ENCODE assay signal across 9 cellular contexts in genomic region chr11:69166186-69167115, GRCh38. TPM values are rescaled to one million over a fixed set of nuclear protein-coding genes. Genes with fewer than 3 reads are reported as not detected.
DNase-seq lines count a peak whose midpoint lies in the region; ATAC-seq and TF ChIP-seq lines count a peak whose summit lies in the region.
"Had no signal": no experiment of that assay in that cellular context is flagged by ENCODE, and none has a peak within 500 bp of the region (broad histone marks: within the 10 kb centered on the region; RNA-seq: fewer than 3 reads in every experiment).

No MANE protein-coding gene starts in this region.

- DNase-seq in DMS53 treated with DMSO at 0.1 percent for 48 hours (lab: John Stamatoyannopoulos, UW; ENCODE audit: unreplicated experiment) (peak; percentile 3), SK-MEL-5 (ENCODE audit: low read depth, low spot score) (peak; percentile 77), mesenchymal stem cell (peak; percentile 94), tibial artery (peak; percentile 26 to 74), NCI-H187 (lab: John Stamatoyannopoulos, UW) (no peak)

- H3K27me3 ChIP-seq in mesenchymal stem cell (ENCODE audit: control insufficient read depth in 1 of 2, insufficient read depth in 1 of 2, low read length in 2 of 2): peaks cover 11 to 29% of the 10 kb centered on the region in 2 experiments
- no peaks in the 10 kb centered on the region for H3K27me3 ChIP-seq in tibial artery

- H3K27me3 Mint-ChIP-seq in brain: no peaks in the 10 kb centered on the region

- H3K36me3 ChIP-seq in mesenchymal stem cell (ENCODE audit: control insufficient read depth in 1 of 2, insufficient read depth in 2 of 2, low read depth in 1 of 2, low read length in 2 of 2) (no peaks in the 10 kb centered on the region), tibial artery (no peaks in the 10 kb centered on the region)

- no peak for TF ChIP-seq CTCF in brain (conservative IDR thresholded peaks at IDR 0.05)
- TF ChIP-seq CTCF in tibial artery (IDR thresholded peaks at IDR 0.05): peak; percentile 4 to 28

- H3K4me1 ChIP-seq in mesenchymal stem cell (ENCODE audit: control insufficient read depth, insufficient read depth, low read depth, low read length): peaks cover 14% of the 10 kb centered on the region
- H3K4me1 ChIP-seq in tibial artery: peaks cover 0 to 16% (median 15%) of the 10 kb centered on the region in 4 donors

- H3K4ac ChIP-seq in mesenchymal stem cell (ENCODE audit: low read depth in 1 of 2, low read length in 2 of 2): peak overlapping the region; percentile 17 to 48

- H3K4me1 Mint-ChIP-seq in brain: peaks cover 13% of the 10 kb centered on the region

- H3K27ac Mint-ChIP-seq in brain: peak overlapping the region in 3 of 5 experiments; percentile 52 to 87 (median 71)

- peak overlapping the region; percentile 84 for H4K91ac ChIP-seq in mesenchymal stem cell (ENCODE audit: low read length)

- H3K4me3 ChIP-seq in mesenchymal stem cell (ENCODE audit: insufficient read depth in 1 of 2, low read depth in 1 of 2, low read length in 2 of 2) (peak overlapping the region in 1 of 2 experiments; percentile 46), tibial artery (peak overlapping the region; percentile 11 to 35)

- H2AFZ ChIP-seq in mesenchymal stem cell (ENCODE audit: low read depth, low read length): no peak overlapping the region

- H2AK5ac ChIP-seq in mesenchymal stem cell (ENCODE audit: low read length, severe bottlenecking): peak overlapping the region; percentile 53

- ATAC-seq in GM19463 (IDR thresholded peaks at IDR 0.05; ENCODE audit: unreplicated experiment) (peak; percentile 93), HG03442 (IDR thresholded peaks at IDR 0.05; ENCODE audit: unreplicated experiment) (peak; percentile 94)

- 24% methylated on average over 19 of the region's 21 CpGs for WGBS in mesenchymal stem cell

- no peaks in the 10 kb centered on the region for H3K79me1 ChIP-seq in mesenchymal stem cell (replicated peaks; ENCODE audit: low read length, poor library complexity, severe bottlenecking)

- intact Hi-C loops in tibial artery (cut with DNase I; ENCODE audit: low total_unique reads): no loop called here

- H3K27ac ChIP-seq in mesenchymal stem cell (ENCODE audit: low read length, poor library complexity, severe bottlenecking) (no peak overlapping the region), tibial artery (peak overlapping the region; percentile 44 to 45)
- H3K27ac ChIP-seq: VCaP had no signal

- H3K9me3 ChIP-seq in mesenchymal stem cell (ENCODE audit: control insufficient read depth, low read length) (peaks cover 23% of the 10 kb centered on the region), tibial artery (no peaks in the 10 kb centered on the region)

- no peak overlapping the region for H3K23ac ChIP-seq in mesenchymal stem cell (ENCODE audit: low read length in 2 of 2)

- no peak overlapping the region for H2BK5ac ChIP-seq in mesenchymal stem cell (ENCODE audit: low read depth, low read length, poor library complexity, severe bottlenecking)

- no peak overlapping the region for H2BK120ac ChIP-seq in mesenchymal stem cell (ENCODE audit: low read depth, low read length)

- H3K4me3 Mint-ChIP-seq in brain: no peak overlapping the region

- H3K9ac ChIP-seq in mesenchymal stem cell (ENCODE audit: low read length): peak overlapping the region; percentile 42

- peak overlapping the region; percentile 28 to 78 for H2BK12ac ChIP-seq in mesenchymal stem cell (ENCODE audit: low read length in 2 of 2)

- peak overlapping the region; percentile 43 for H3K4me2 ChIP-seq in mesenchymal stem cell (ENCODE audit: low read length, poor library complexity, severe bottlenecking)

- peaks cover 31% of the 10 kb centered on the region for H3K36me3 Mint-ChIP-seq in brain

- H3K14ac ChIP-seq in mesenchymal stem cell (ENCODE audit: low read length in 2 of 2): no peak overlapping the region

- H3K18ac ChIP-seq in mesenchymal stem cell (ENCODE audit: low read depth in 1 of 2, low read length in 2 of 2): peak overlapping the region; percentile 57 to 78

- H2BK15ac ChIP-seq in mesenchymal stem cell (ENCODE audit: low read depth, poor library complexity, severe bottlenecking): peak overlapping the region; percentile 16

- peak overlapping the region; percentile 36 for H4K8ac ChIP-seq in mesenchymal stem cell (ENCODE audit: low read length)

- peaks cover 17 to 27% (median 21%) of the 10 kb centered on the region in 5 experiments for H3K9me3 Mint-ChIP-seq in brain

- in situ Hi-C loops in SK-MEL-5 (cut with HindIII; ENCODE audit: low pct_unique_long_range_greater_than_20kb, low sequenced_read_pairs): no loop called here

RNA-seq across cellular contexts. Expression of gene SMIM38, which starts 10.7 kb away (rescaled TPM):
- 0.11 and 0.13 TPM in 2 replicates for total RNA-seq in SK-MEL-5 (2014; rRNA removed; shearing (Covaris generic))
- polyA plus RNA-seq in SK-MEL-5 (2015; cell fraction: cytosol; rRNA removed): 0.19 and 0.29 TPM in 2 replicates
- polyA plus RNA-seq in SK-MEL-5 (2015; cell fraction: nucleus; rRNA removed): 0.66 and 1.9 TPM in 2 replicates
- not detected for polyA plus RNA-seq in brain (ENCODE audit: insufficient read depth, low read depth, low replicate concordance)
- polyA plus RNA-seq in mesenchymal stem cell (2013, experiment 1 of 2): 0.03 TPM
- polyA plus RNA-seq in mesenchymal stem cell (2013, experiment 2 of 2): 0.01 TPM

Comparison
In these comparisons a context has a peak if more than half of its experiments do, and no peak if none do; other contexts are left out.
1. DNase-seq: peak in DMS53 treated with DMSO at 0.1 percent for 48 hours (single experiment), SK-MEL-5 (single experiment), mesenchymal stem cell (single experiment) and tibial artery (2 of 2); none in NCI-H187 (0 of 2).
2. CTCF ChIP-seq: peak in tibial artery (2 of 2); none in brain (0 of 2).